Comparison of ENCODE assay signal across 16 cellular contexts in the genomic region with DNA sequence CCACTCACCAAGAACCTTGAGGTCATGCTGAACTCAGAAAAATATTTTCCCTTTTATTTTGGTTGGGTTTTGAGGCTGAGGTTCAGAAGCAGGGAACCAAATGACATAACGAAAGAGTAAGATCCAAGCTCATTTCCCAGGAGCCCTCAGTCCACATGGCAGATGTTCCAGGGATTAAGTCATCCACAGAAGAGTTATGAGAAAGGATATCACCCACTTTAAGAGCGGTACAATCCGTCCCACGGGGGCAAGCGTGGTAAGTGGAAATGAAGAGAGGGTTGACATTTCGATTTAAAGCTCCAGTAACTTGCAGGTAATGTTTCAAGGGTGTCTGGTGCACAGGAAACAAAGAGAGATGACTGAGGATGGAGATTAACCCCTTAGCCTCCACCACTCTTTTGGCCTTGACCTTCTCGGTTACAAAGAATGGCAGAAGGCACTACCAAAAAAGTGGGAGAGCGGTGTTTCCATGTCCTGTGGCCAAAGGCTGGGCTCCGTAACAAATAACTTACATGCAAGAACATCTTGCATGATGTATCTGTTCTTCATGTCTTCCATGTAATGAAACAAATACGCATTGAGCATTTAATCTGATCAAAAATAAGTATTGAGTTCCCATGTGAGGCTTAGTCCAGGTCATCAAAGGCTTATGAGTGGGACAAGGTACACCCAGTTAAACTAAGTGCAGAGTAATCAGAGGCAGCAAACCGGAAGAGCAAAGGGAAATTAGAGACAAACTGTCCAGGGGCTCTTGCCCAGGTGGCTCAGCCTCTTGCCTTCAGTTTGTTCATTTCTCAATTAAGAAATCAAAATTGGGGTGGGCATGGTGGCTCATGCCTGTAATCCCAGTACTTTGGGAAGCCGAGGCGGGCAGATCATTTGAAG.
DNase-seq lines count a peak whose midpoint lies in the region; ATAC-seq and TF ChIP-seq lines count a peak whose summit lies in the region.
"Had no signal": no experiment of that assay in that cellular context is flagged by ENCODE, and none has a peak within 500 bp of the region (broad histone marks: within the 10 kb centered on the region; RNA-seq: fewer than 3 reads in every experiment).

No MANE protein-coding gene starts in this region.

- POLR2A ChIA-PET in activated CD8-positive, alpha-beta T cell treated with anti-CD3 and anti-CD28 coated beads for 36 hours (lab: Charles Lee), result interaction anchor here (0.7 to 1.1 kb wide), 2 partner anchors 27 to 119 kb away, joined by 3 read pairs; no protein-coding TSS in a partner anchor
- POLR2A ChIA-PET in CD4-positive, alpha-beta memory T cell (lab: Charles Lee; ENCODE audit: partially characterized antibody), result no interaction called here

- WGBS in testis, 2 donors, result 61 to 65% methylated on average over 13 of the region's 13 CpGs

- H3K4me1 ChIP-seq in testis, result peaks cover 8% of the 10 kb centered on the region
- H3K4me1 ChIP-seq in CD4-positive, alpha-beta memory T cell (ENCODE audit: insufficient read depth, low read length), result no peaks in the 10 kb centered on the region

- no peaks in the 10 kb centered on the region for H3K36me3 Mint-ChIP-seq in activated CD8-positive, alpha-beta T cell treated with anti-CD3 and anti-CD28 coated beads for 36 hours (ENCODE audit: low read depth)
- H3K36me3 Mint-ChIP-seq in CD4-positive, alpha-beta memory T cell, result no peaks in the 10 kb centered on the region

- H3K9me3 ChIP-seq in testis, result no peaks in the 10 kb centered on the region
- H3K9me3 ChIP-seq in CD4-positive, alpha-beta memory T cell (ENCODE audit: control insufficient read depth in 1 of 2, low read length in 2 of 2), result no peaks in the 10 kb centered on the region

- no peak for TF ChIP-seq POLR2A in testis (IDR thresholded peaks at IDR 0.05)

- peak; percentile 78 for DNase-seq in DMS 273 (lab: John Stamatoyannopoulos, UW; ENCODE audit: unreplicated experiment)
- peak; percentile 93 for DNase-seq in NCI-H82 treated with DMSO at 0.1 percent for 48 hours (lab: John Stamatoyannopoulos, UW; ENCODE audit: unreplicated experiment)
- DNase-seq in fibroblast of villous mesenchyme (ENCODE audit: low read depth), result peak; percentile 65
- DNase-seq in sciatic nerve (ENCODE audit: low spot score), result no peak
- no peak for DNase-seq in activated CD8-positive, alpha-beta T cell treated with anti-CD3 and anti-CD28 coated beads for 36 hours
- DNase-seq in testis, result no peak
- DNase-seq in CD4-positive, alpha-beta memory T cell, result no peak
- DNase-seq: activated CD4-positive, alpha-beta T cell treated with anti-CD3 and anti-CD28 coated beads, Interleukin-2, amount 50 U/mL, for 1 hour; activated naive CD4-positive, alpha-beta T cell treated with Interleukin-2 at 50 U/mL for 16 hours; effector CD4-positive, alpha-beta T cell; NCI-H446 treated with DMSO at 0.1 percent for 48 hours had no signal

- intact Hi-C loops in sciatic nerve (cut with DNase I) (no loop called here), testis (cut with DNase I; ENCODE audit: low total_unique reads) (no loop called here)
- intact Hi-C loops in activated CD8-positive, alpha-beta T cell treated with anti-CD3 and anti-CD28 coated beads for 36 hours (cut with micrococcal nuclease), result no loop called here
- intact Hi-C loops in CD4-positive, alpha-beta memory T cell (cut with micrococcal nuclease), result no loop called here

- no peaks in the 10 kb centered on the region for H3K36me3 ChIP-seq in testis (ENCODE audit: low read depth, missing control alignments)
- no peaks in the 10 kb centered on the region for H3K36me3 ChIP-seq in CD4-positive, alpha-beta memory T cell (ENCODE audit: insufficient read depth, low read length)

- no peaks in the 10 kb centered on the region for H3K27me3 ChIP-seq in testis
- H3K27me3 ChIP-seq in CD4-positive, alpha-beta memory T cell (ENCODE audit: insufficient read depth, low read length), result no peaks in the 10 kb centered on the region

- peaks cover 2% of the 10 kb centered on the region for H3K27me3 Mint-ChIP-seq in activated CD8-positive, alpha-beta T cell treated with anti-CD3 and anti-CD28 coated beads for 36 hours
- H3K27me3 Mint-ChIP-seq in CD4-positive, alpha-beta memory T cell, result no peaks in the 10 kb centered on the region
- H3K27me3 Mint-ChIP-seq: stimulated activated naive CD8-positive, alpha-beta T cell treated with anti-CD3 and anti-CD28 coated beads, Interleukin-15, Interleukin-2, amounts not matched to agents 100 ng/mL and 50 ng/mL, for 24 hours had no signal

- CTCF ChIA-PET in activated CD8-positive, alpha-beta T cell treated with anti-CD3 and anti-CD28 coated beads for 36 hours (lab: Charles Lee), result interaction anchor here (1.1 kb wide), 2 partner anchors 68 to 197 kb away, joined by 3 to 5 read pairs; no protein-coding TSS in a partner anchor
- CTCF ChIA-PET in CD4-positive, alpha-beta memory T cell (lab: Charles Lee; ENCODE audit: partially characterized antibody), result no interaction called here

- H3K27ac Mint-ChIP-seq in activated CD8-positive, alpha-beta T cell treated with anti-CD3 and anti-CD28 coated beads for 36 hours, result no peak overlapping the region
- H3K27ac Mint-ChIP-seq in CD4-positive, alpha-beta memory T cell, result peak overlapping the region in 1 of 7 donors; percentile 43
- H3K27ac Mint-ChIP-seq: stimulated activated naive CD8-positive, alpha-beta T cell treated with anti-CD3 and anti-CD28 coated beads, Interleukin-15, Interleukin-2, amounts not matched to agents 100 ng/mL and 50 ng/mL, for 24 hours had no signal

- ATAC-seq in sciatic nerve (peak; percentile 82), GM18909 (IDR thresholded peaks at IDR 0.05; ENCODE audit: poor library complexity, unreplicated experiment) (no peak)
- ATAC-seq in activated CD8-positive, alpha-beta T cell treated with anti-CD3 and anti-CD28 coated beads for 36 hours, result no peak
- ATAC-seq: HCT116, SK-N-SH treated with all-trans-retinoic acid at 6 μM for 48 hours had no signal

- no peaks in the 10 kb centered on the region for H3K9me3 Mint-ChIP-seq in activated CD8-positive, alpha-beta T cell treated with anti-CD3 and anti-CD28 coated beads for 36 hours
- H3K9me3 Mint-ChIP-seq in CD4-positive, alpha-beta memory T cell, result peaks cover 0 to 3% (median 0%) of the 10 kb centered on the region in 8 donors

- H3K4me3 Mint-ChIP-seq in activated CD8-positive, alpha-beta T cell treated with anti-CD3 and anti-CD28 coated beads for 36 hours, result no peak overlapping the region
- H3K4me3 Mint-ChIP-seq in CD4-positive, alpha-beta memory T cell, result no peak overlapping the region
- H3K4me3 Mint-ChIP-seq: stimulated activated naive CD8-positive, alpha-beta T cell treated with anti-CD3 and anti-CD28 coated beads, Interleukin-15, Interleukin-2, amounts not matched to agents 100 ng/mL and 50 ng/mL, for 24 hours had no signal

- H3K27ac ChIP-seq in testis, result peak overlapping the region in 1 of 2 donors; percentile 41
- no peak overlapping the region for H3K27ac ChIP-seq in CD4-positive, alpha-beta memory T cell (ENCODE audit: low read depth, low read length)
- H3K27ac ChIP-seq: C4-2B had no signal

- TF ChIP-seq CTCF in fibroblast of villous mesenchyme (IDR thresholded peaks at IDR 0.05; ENCODE audit: insufficient read depth, low read depth, low read length), result no peak
- no peak for TF ChIP-seq CTCF in activated CD8-positive, alpha-beta T cell treated with anti-CD3 and anti-CD28 coated beads for 36 hours (IDR thresholded peaks at IDR 0.05)
- no peak for TF ChIP-seq CTCF in testis (IDR thresholded peaks at IDR 0.05)

- no peak overlapping the region for H3K4me3 ChIP-seq in fibroblast of villous mesenchyme (ENCODE audit: low read depth, low read length)
- H3K4me3 ChIP-seq in testis, result no peak overlapping the region
- no peak overlapping the region for H3K4me3 ChIP-seq in CD4-positive, alpha-beta memory T cell (ENCODE audit: low read length in 2 of 2)

- H3K4me1 Mint-ChIP-seq in activated CD8-positive, alpha-beta T cell treated with anti-CD3 and anti-CD28 coated beads for 36 hours (ENCODE audit: low read depth), result peaks cover 20% of the 10 kb centered on the region
- peaks cover 3 to 10% (median 6%) of the 10 kb centered on the region in 4 donors for H3K4me1 Mint-ChIP-seq in CD4-positive, alpha-beta memory T cell

Comparison
In these comparisons a context has a peak if more than half of its experiments do, and no peak if none do; other contexts are left out.
1. DNase-seq: peak in DMS 273 (single experiment), NCI-H82 treated with DMSO at 0.1 percent for 48 hours (single experiment) and fibroblast of villous mesenchyme (single experiment); none in sciatic nerve (single experiment), activated CD8-positive, alpha-beta T cell treated with anti-CD3 and anti-CD28 coated beads for 36 hours (single experiment), testis (single experiment) and CD4-positive, alpha-beta memory T cell (0 of 5).